In the genomic region with DNA sequence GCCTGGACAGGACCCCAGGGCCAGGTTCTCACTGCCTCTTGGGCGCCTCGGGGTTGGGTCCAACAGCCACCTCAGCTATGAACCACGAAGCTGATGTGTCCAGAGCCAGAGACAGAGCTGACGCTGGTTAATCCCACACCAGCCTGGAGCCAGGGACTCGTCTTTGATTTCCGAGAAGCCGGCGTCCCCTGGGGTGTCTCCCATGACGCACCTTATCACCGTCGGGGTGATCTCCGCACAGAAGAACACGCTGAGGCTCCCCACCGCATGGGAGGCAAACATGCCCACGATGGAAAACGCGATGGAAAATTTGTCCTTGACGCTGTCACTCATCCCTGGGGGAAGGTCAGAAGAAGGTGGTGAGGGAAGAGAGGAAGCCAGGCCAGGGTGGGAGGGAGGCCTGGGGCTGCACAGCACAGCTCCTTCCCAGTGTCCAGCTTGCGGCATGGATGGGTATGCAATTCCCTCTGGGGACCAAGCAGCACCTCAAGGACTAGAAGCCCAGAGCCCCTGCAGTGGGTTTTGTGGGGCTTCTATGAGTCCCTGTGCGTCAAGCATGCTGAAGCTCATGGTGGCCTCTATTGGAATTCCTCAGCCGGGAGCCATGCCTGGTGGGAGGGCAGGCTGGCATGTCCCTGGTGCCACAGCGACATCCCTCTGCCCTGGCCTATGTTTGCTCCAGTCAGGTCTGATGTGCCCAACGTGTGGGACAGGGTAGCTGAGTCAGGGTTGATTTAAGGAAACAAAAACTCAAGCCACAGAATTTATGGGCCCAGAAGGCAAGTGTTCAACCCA, we compare ENCODE assay signal across 1 cellular context.
TF ChIP-seq lines count a peak whose summit lies in the region.

No MANE protein-coding gene starts in this region.

TF ChIP-seq in GM23338, 12 proteins besides CTCF, POLR2A, EP300 and RAD21 (continued from another document):
- TF ChIP-seq, protein P1, sequence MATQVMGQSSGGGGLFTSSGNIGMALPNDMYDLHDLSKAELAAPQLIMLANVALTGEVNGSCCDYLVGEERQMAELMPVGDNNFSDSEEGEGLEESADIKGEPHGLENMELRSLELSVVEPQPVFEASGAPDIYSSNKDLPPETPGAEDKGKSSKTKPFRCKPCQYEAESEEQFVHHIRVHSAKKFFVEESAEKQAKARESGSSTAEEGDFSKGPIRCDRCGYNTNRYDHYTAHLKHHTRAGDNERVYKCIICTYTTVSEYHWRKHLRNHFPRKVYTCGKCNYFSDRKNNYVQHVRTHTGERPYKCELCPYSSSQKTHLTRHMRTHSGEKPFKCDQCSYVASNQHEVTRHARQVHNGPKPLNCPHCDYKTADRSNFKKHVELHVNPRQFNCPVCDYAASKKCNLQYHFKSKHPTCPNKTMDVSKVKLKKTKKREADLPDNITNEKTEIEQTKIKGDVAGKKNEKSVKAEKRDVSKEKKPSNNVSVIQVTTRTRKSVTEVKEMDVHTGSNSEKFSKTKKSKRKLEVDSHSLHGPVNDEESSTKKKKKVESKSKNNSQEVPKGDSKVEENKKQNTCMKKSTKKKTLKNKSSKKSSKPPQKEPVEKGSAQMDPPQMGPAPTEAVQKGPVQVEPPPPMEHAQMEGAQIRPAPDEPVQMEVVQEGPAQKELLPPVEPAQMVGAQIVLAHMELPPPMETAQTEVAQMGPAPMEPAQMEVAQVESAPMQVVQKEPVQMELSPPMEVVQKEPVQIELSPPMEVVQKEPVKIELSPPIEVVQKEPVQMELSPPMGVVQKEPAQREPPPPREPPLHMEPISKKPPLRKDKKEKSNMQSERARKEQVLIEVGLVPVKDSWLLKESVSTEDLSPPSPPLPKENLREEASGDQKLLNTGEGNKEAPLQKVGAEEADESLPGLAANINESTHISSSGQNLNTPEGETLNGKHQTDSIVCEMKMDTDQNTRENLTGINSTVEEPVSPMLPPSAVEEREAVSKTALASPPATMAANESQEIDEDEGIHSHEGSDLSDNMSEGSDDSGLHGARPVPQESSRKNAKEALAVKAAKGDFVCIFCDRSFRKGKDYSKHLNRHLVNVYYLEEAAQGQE (IDR thresholded peaks at IDR 0.05; ENCODE audit: unreplicated experiment) = no peak
- TF ChIP-seq POLR2AphosphoS5 (IDR thresholded peaks at IDR 0.05; ENCODE audit: low read depth) (no peak), ZNF331 (CRISPR knock-in tag; IDR thresholded peaks at IDR 0.05; ENCODE audit: low read depth) (no peak), ZNF114 (CRISPR knock-in tag; IDR thresholded peaks at IDR 0.05) (no peak)
